ENCODE assay signal across 4 cellular contexts in genomic region chr1:152427458-152427857, GRCh38. TPM values are rescaled to one million over a fixed set of nuclear protein-coding genes. Genes with fewer than 3 reads are reported as not detected.
"Had no signal": no experiment of that assay in that cellular context is flagged by ENCODE, and none has a peak within 500 bp of the region (broad histone marks: within the 10 kb centered on the region; RNA-seq: fewer than 3 reads in every experiment).

No MANE protein-coding gene starts in this region.

- H3K4me3 ChIP-seq: GM12878 had no signal

- ATAC-seq: GM12878 had no signal

- DNase-seq: GDM1, GF-D8 had no signal

RNA-seq across cellular contexts. Expression of gene CRNN, which starts 13.4 kb away (rescaled TPM):
- total RNA-seq: G401, GM12878 had no signal
- polyA plus RNA-seq: GM12878 had no signal
